In the genomic region with DNA sequence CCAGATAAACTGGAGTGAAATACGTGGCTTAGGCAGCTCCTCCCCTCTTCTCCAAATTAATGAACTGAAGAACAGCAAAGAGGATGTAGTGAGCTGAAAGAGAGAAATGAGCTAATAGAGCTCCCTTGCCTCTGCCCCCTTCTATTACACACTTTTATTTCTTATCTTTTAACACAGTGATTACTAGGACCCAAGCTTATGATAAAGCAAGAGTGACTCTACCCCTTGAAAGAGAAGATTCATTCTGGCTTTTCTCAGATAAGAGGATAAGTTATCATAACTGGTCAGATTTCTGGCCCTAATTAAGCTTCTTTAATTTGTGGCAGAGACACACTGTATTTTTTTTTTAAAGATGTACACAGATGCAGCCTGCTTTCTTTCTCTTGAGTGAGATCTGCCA, we compare ENCODE assay signal across 22 cellular contexts.
"Had no signal": no experiment of that assay in that cellular context is flagged by ENCODE, and none has a peak within 500 bp of the region (broad histone marks: within the 10 kb centered on the region; RNA-seq: fewer than 3 reads in every experiment).

No MANE protein-coding gene starts in this region.

- H3K27me3 Mint-ChIP-seq: activated B cell treated with CpG ODN at 0.5 μM for 24 hours; activated naive CD8-positive, alpha-beta T cell treated with anti-CD3 and anti-CD28 coated beads for 36 hours; stimulated activated memory B cell treated with anti-CD40 and anti-IgM and Interleukin-4, amounts not matched to agents 10 μg/mL and 1 μg/mL and 100 μg/mL, for 72 hours; type B pancreatic cell had no signal

- H3K9me3 Mint-ChIP-seq: activated CD4-positive, alpha-beta memory T cell treated with anti-CD3 and anti-CD28 coated beads for 36 hours; activated naive CD8-positive, alpha-beta T cell treated with anti-CD3 and anti-CD28 coated beads for 36 hours; activated T-helper 1 cell treated with anti-CD3 and anti-CD28 coated beads, Interleukin-12 subunit alpha, Interleukin-12 subunit beta, Interleukin-2, Interleukin-4 antibody, amounts not matched to agents 30 ng/mL and 10 ng/mL and 1 ng/mL, durations not matched to agents 14 hours and 24 hours and 36 hours; type B pancreatic cell had no signal

- DNase-seq: activated B cell treated with CpG ODN at 0.5 μM for 24 hours; activated CD4-positive, alpha-beta memory T cell treated with anti-CD3 and anti-CD28 coated beads for 36 hours; activated CD4-positive, alpha-beta T cell treated with anti-CD3 and anti-CD28 coated beads for 4 hours; activated naive CD8-positive, alpha-beta T cell treated with anti-CD3 and anti-CD28 coated beads for 36 hours; activated T-cell treated with anti-CD3 and anti-CD28 coated beads for 4 hours; amygdala; foreskin keratinocyte; glutamatergic neuron; hippocampal formation; left cardiac atrium; mesenchymal stem cell; naive thymus-derived CD8-positive, alpha-beta T cell; spleen; stimulated activated CD4-positive, alpha-beta T cell treated with anti-CD3 and anti-CD28 coated beads, Interleukin-4, amount 100 ng/mL, for 4 hours; T-helper 2 cell; testis had no signal

- H3K9me3 ChIP-seq: neutrophil, testis had no signal

- H3K27ac ChIP-seq: epithelial cell of prostate, foreskin keratinocyte, neutrophil, spleen, testis had no signal

- H3K27me3 ChIP-seq: foreskin keratinocyte, neutrophil, spleen, testis had no signal

- H3K4me1 Mint-ChIP-seq: activated naive CD8-positive, alpha-beta T cell treated with anti-CD3 and anti-CD28 coated beads for 36 hours; naive thymus-derived CD8-positive, alpha-beta T cell had no signal

- H3K36me3 Mint-ChIP-seq: activated CD4-positive, alpha-beta memory T cell treated with anti-CD3 and anti-CD28 coated beads for 36 hours; activated naive CD8-positive, alpha-beta T cell treated with anti-CD3 and anti-CD28 coated beads for 36 hours; naive thymus-derived CD8-positive, alpha-beta T cell; stimulated activated memory B cell treated with anti-CD40 and anti-IgM and Interleukin-4, amounts not matched to agents 10 μg/mL and 1 μg/mL and 100 μg/mL, for 72 hours; type B pancreatic cell had no signal

- ATAC-seq: foreskin keratinocyte; left cardiac atrium; naive thymus-derived CD8-positive, alpha-beta T cell; stimulated activated memory B cell treated with anti-CD40 and anti-IgM and Interleukin-4, amounts not matched to agents 10 μg/mL and 1 μg/mL and 100 μg/mL, for 72 hours had no signal

- FAIRE-seq: islet of Langerhans had no signal

- H3K36me3 ChIP-seq: neutrophil, spleen had no signal

- H3K4me3 Mint-ChIP-seq: activated B cell treated with CpG ODN at 0.5 μM for 24 hours; activated CD4-positive, alpha-beta memory T cell treated with anti-CD3 and anti-CD28 coated beads for 36 hours; activated naive CD8-positive, alpha-beta T cell treated with anti-CD3 and anti-CD28 coated beads for 36 hours; activated T-helper 1 cell treated with anti-CD3 and anti-CD28 coated beads, Interleukin-12 subunit alpha, Interleukin-12 subunit beta, Interleukin-2, Interleukin-4 antibody, amounts not matched to agents 30 ng/mL and 10 ng/mL and 1 ng/mL, durations not matched to agents 14 hours and 24 hours and 36 hours; naive thymus-derived CD8-positive, alpha-beta T cell; stimulated activated memory B cell treated with anti-CD40 and anti-IgM and Interleukin-4, amounts not matched to agents 10 μg/mL and 1 μg/mL and 100 μg/mL, for 72 hours; type B pancreatic cell had no signal

- H3K4me1 ChIP-seq: foreskin keratinocyte, spleen, testis had no signal

- H3K4me3 ChIP-seq: spleen, testis had no signal

- H3K27ac Mint-ChIP-seq: activated B cell treated with CpG ODN at 0.5 μM for 24 hours; activated CD4-positive, alpha-beta memory T cell treated with anti-CD3 and anti-CD28 coated beads for 36 hours; activated naive CD8-positive, alpha-beta T cell treated with anti-CD3 and anti-CD28 coated beads for 36 hours; activated T-helper 1 cell treated with anti-CD3 and anti-CD28 coated beads, Interleukin-12 subunit alpha, Interleukin-12 subunit beta, Interleukin-2, Interleukin-4 antibody, amounts not matched to agents 30 ng/mL and 10 ng/mL and 1 ng/mL, durations not matched to agents 14 hours and 24 hours and 36 hours; naive thymus-derived CD8-positive, alpha-beta T cell; stimulated activated memory B cell treated with anti-CD40 and anti-IgM and Interleukin-4, amounts not matched to agents 10 μg/mL and 1 μg/mL and 100 μg/mL, for 72 hours; type B pancreatic cell had no signal
